In genomic region chr7:1151653-1152425, GRCh38 we compare ENCODE assay signal across 18 cellular contexts. TPM values are rescaled to one million over a fixed set of nuclear protein-coding genes. Genes with fewer than 3 reads are reported as not detected.
A peak's percentile ranks its signal among the peaks of the same experiment; 100 is the strongest.
DNase-seq lines count a peak whose midpoint lies in the region; ATAC-seq, FAIRE-seq and TF ChIP-seq lines count a peak whose summit lies in the region.
"Had no signal": no experiment of that assay in that cellular context is flagged by ENCODE, and none has a peak within 500 bp of the region (broad histone marks: within the 10 kb centered on the region; RNA-seq: fewer than 3 reads in every experiment).

No MANE protein-coding gene starts in this region.

- 79% methylated on average over 20 of the region's 20 CpGs for WGBS in GM12878 (ENCODE audit: insufficient coverage, insufficient replicate concordance, low lambda C conversion rate, missing lambda C conversion rate)

- CTCF ChIA-PET in GM12878 (lab: Yijun Ruan, JAX), result interaction anchor here (0.5 to 1.5 kb wide), 6 partner anchors 8 to 180 kb away, joined by 3 to 6 read pairs (median 4); no protein-coding TSS in a partner anchor
- CTCF ChIA-PET in naive thymus-derived CD4-positive, alpha-beta T cell (lab: Charles Lee), result interaction anchor here (0.7 kb wide), 1 partner anchor 18 kb away, joined by 3 read pairs; no protein-coding TSS in a partner anchor
- CTCF ChIA-PET in GM10248 (lab: Yijun Ruan, JAX), result interaction anchor here (0.7 to 1.9 kb wide), 11 partner anchors 8 to 159 kb away, joined by 3 to 9 read pairs (median 4); a partner anchor contains a TSS

- in situ Hi-C loops in GM12878 (cut with MboI), result no loop called here

- H3K27ac ChIP-seq in GM12878 (ENCODE audit: control insufficient read depth, insufficient read depth), result peak overlapping the region; percentile 58
- no peak overlapping the region for H3K27ac ChIP-seq in naive thymus-derived CD4-positive, alpha-beta T cell (ENCODE audit: low read depth, low read length)

- H3K36me3 ChIP-seq in GM12878 (ENCODE audit: control insufficient read depth in 2 of 2, insufficient read depth in 2 of 2, low read length in 1 of 2), result peaks cover 15 to 22% of the 10 kb centered on the region in 2 experiments
- H3K36me3 ChIP-seq in naive thymus-derived CD4-positive, alpha-beta T cell (ENCODE audit: control insufficient read depth in 2 of 3, insufficient read depth in 3 of 3, low read length in 3 of 3), result peaks cover 9 to 63% (median 22%) of the 10 kb centered on the region in 3 experiments

- no peaks in the 10 kb centered on the region for H3K27me3 Mint-ChIP-seq in naive thymus-derived CD4-positive, alpha-beta T cell
- H3K27me3 Mint-ChIP-seq: CD8-positive, alpha-beta memory T cell had no signal

- no peak overlapping the region for H3K4me3 ChIP-seq in GM12878
- H3K4me3 ChIP-seq in naive thymus-derived CD4-positive, alpha-beta T cell (ENCODE audit: low read length), result no peak overlapping the region

- no peak for TF ChIP-seq EP300 in GM12878 (IDR thresholded peaks at IDR 0.05; ENCODE audit: borderline replicate concordance in 1 of 2, control insufficient read depth in 1 of 2, low read depth in 2 of 2, low read length in 2 of 2)

- peaks cover 2% of the 10 kb centered on the region for H3K79me2 ChIP-seq in GM12878 (ENCODE audit: control insufficient read depth, insufficient read depth, low read length)

- POLR2A ChIA-PET in GM12878 (lab: Charles Lee) (interaction anchor here (0.5 to 1.5 kb wide), 8 partner anchors 8 to 52 kb away, joined by 3 to 6 read pairs (median 4); partner anchors contain the start of gene ZFAND2A), GM10248 (lab: Yijun Ruan, JAX) (interaction anchor here (0.7 kb wide), 1 partner anchor 12 kb away, joined by 6 read pairs; no protein-coding TSS in a partner anchor)
- POLR2A ChIA-PET in naive thymus-derived CD4-positive, alpha-beta T cell (lab: Charles Lee), result interaction anchor here (0.6 kb wide), 1 partner anchor 8 kb away, joined by 3 read pairs; the partner anchor contains the start of gene ZFAND2A

- no peak for TF ChIP-seq RAD21 in GM12878 (IDR thresholded peaks at IDR 0.05; ENCODE audit: insufficient read depth, low read depth, low read length)

- H3K36me3 Mint-ChIP-seq in naive thymus-derived CD4-positive, alpha-beta T cell, result peaks cover 0 to 33% (median 6%) of the 10 kb centered on the region in 5 donors

- no peak for ATAC-seq in left cardiac atrium
- ATAC-seq in GM12878, result peak; percentile 71
- ATAC-seq in naive thymus-derived CD4-positive, alpha-beta T cell, result peak; percentile 30
- no peak for ATAC-seq in HG02981 (IDR thresholded peaks at IDR 0.05; ENCODE audit: unreplicated experiment)
- ATAC-seq: PC-3 had no signal

- peak; percentile 67 for DNase-seq in cardiac septum (ENCODE audit: low spot score)
- no peak for DNase-seq in left cardiac atrium
- no peak for DNase-seq in GM12878 (ENCODE audit: low read depth, low spot score)
- DNase-seq in naive thymus-derived CD4-positive, alpha-beta T cell, result no peak
- no peak for DNase-seq in GM10248 (ENCODE audit: extremely low spot score)
- no peak for DNase-seq in kidney glomerular epithelial cell (lab: John Stamatoyannopoulos, UW)
- DNase-seq: C1 segment of cervical spinal cord, H7, HFFc6, NCI-H1417 treated with DMSO at 0.1 percent for 48 hours, NCI-H187 treated with DMSO at 0.1 percent for 48 hours, NCI-H2227 treated with DMSO at 0.1 percent for 48 hours, NCI-H510A treated with DMSO at 0.1 percent for 48 hours, NCI-H774, PC-3, RPMI8226 had no signal

- SMC1A ChIA-PET in GM12878 (lab: Charles Lee; ENCODE audit: uncharacterized antibody, unreplicated experiment), result interaction anchor here (0.9 to 1.7 kb wide), 5 partner anchors 12 to 159 kb away, joined by 3 to 6 read pairs (median 3); no protein-coding TSS in a partner anchor

- peaks cover 0 to 7% (median 0%) of the 10 kb centered on the region in 7 donors for H3K4me1 Mint-ChIP-seq in naive thymus-derived CD4-positive, alpha-beta T cell

- H3K4me1 ChIP-seq in GM12878 (ENCODE audit: control insufficient read depth, insufficient read depth, low read length), result peaks cover 7% of the 10 kb centered on the region
- no peaks in the 10 kb centered on the region for H3K4me1 ChIP-seq in naive thymus-derived CD4-positive, alpha-beta T cell (ENCODE audit: control insufficient read depth in 2 of 2, insufficient read depth in 2 of 2, low read length in 2 of 2)

- H3K4me3 Mint-ChIP-seq in naive thymus-derived CD4-positive, alpha-beta T cell, result no peak overlapping the region
- H3K4me3 Mint-ChIP-seq: CD8-positive, alpha-beta memory T cell; HFFc6 had no signal

- H3K9me3 ChIP-seq in GM12878 (replicated peaks; ENCODE audit: control insufficient read depth, insufficient read depth, low read length), result no peaks in the 10 kb centered on the region
- H3K9me3 ChIP-seq in naive thymus-derived CD4-positive, alpha-beta T cell (ENCODE audit: control insufficient read depth in 2 of 3, low read length in 3 of 3), result no peaks in the 10 kb centered on the region

- intact Hi-C loops in cardiac septum (cut with DNase I) (no loop called here), left cardiac atrium (cut with DNase I) (loop anchor here in 1 of 2 donors (10.0 kb wide), 2 partner anchors 67 to 167 kb away; partner anchors contain the start of genes CYP2W1 and GPER1), GM12878 (cut with micrococcal nuclease; ENCODE audit: unreplicated experiment) (no loop called here)
- intact Hi-C loops in naive thymus-derived CD4-positive, alpha-beta T cell (cut with micrococcal nuclease), result no loop called here

- RAD21 ChIA-PET in GM12878 (lab: Charles Lee; ENCODE audit: unreplicated experiment), result interaction anchor here (0.8 to 1.4 kb wide), 9 partner anchors 9 to 66 kb away, joined by 3 to 5 read pairs (median 4); no protein-coding TSS in a partner anchor

- no peaks in the 10 kb centered on the region for H4K20me1 ChIP-seq in GM12878 (ENCODE audit: control insufficient read depth, insufficient read depth)

- FAIRE-seq in GM12878 (lab: Jason Lieb, UNC), result no peak

- no peaks in the 10 kb centered on the region for H3K9me3 Mint-ChIP-seq in naive thymus-derived CD4-positive, alpha-beta T cell
- H3K9me3 Mint-ChIP-seq: CD8-positive, alpha-beta memory T cell; HFFc6 had no signal

- TF ChIP-seq POLR2A in GM12878 (IDR thresholded peaks at IDR 0.05; ENCODE audit: low read depth, low read length), result no peak

- H2AFZ ChIP-seq in GM12878 (ENCODE audit: control insufficient read depth, low read depth, low read length), result no peak overlapping the region

- BruUV-seq in GM12878 (replicated peaks; lab: Mats Ljungman, UMichigan), result no TSS peak

- no peak overlapping the region for H3K4me2 ChIP-seq in GM12878 (ENCODE audit: control insufficient read depth, insufficient read depth)

- no peaks in the 10 kb centered on the region for H3K27me3 ChIP-seq in GM12878 (replicated peaks in 1 of 2; ENCODE audit: control insufficient read depth in 2 of 2, insufficient read depth in 2 of 2, low read length in 1 of 2)
- no peaks in the 10 kb centered on the region for H3K27me3 ChIP-seq in naive thymus-derived CD4-positive, alpha-beta T cell (ENCODE audit: control insufficient read depth in 2 of 2, insufficient read depth in 2 of 2, low read length in 2 of 2)

- TF ChIP-seq CTCF in GM12878 (IDR thresholded peaks at IDR 0.05 in 2 of 3, conservative IDR thresholded peaks at IDR 0.05 in 1 of 3; ENCODE audit: control insufficient read depth in 2 of 3, extremely low read depth in 1 of 3, insufficient read depth in 1 of 3, low read depth in 3 of 3, low read length in 3 of 3) (no peak), GM10248 (IDR thresholded peaks at IDR 0.05; ENCODE audit: control extremely low read depth, extremely low read depth, low read depth, missing control alignments) (no peak)

- no peak overlapping the region for H3K9ac ChIP-seq in GM12878 (ENCODE audit: control insufficient read depth, insufficient read depth, low read length)

- no peak overlapping the region for H3K27ac Mint-ChIP-seq in naive thymus-derived CD4-positive, alpha-beta T cell
- H3K27ac Mint-ChIP-seq: HFFc6 had no signal

TF ChIP-seq in GM12878, 131 proteins besides CTCF, POLR2A, EP300 and RAD21:
- peak; percentile 40; the same call in 1 of the 2 replicates for TF ChIP-seq ZNF384 (IDR thresholded peaks at IDR 0.05; ENCODE audit: borderline replicate concordance, low read depth, low read length)
- TF ChIP-seq POU2F2 (IDR thresholded peaks at IDR 0.05; ENCODE audit: borderline replicate concordance, low read depth, low read length), result no peak

RNA-seq across cellular contexts. Expression of gene ZFAND2A, which starts 8.2 kb away (rescaled TPM):
- total RNA-seq in cardiac septum, result 8.8 TPM
- total RNA-seq in left cardiac atrium, result 10 to 100 TPM in 1 of 2 donors, 1 to 10 TPM in 1; 9.8 to 16.7 TPM
- total RNA-seq in GM12878 (2013; cell fraction: nucleolus; rRNA removed), result 22.3 and 26.6 TPM in 2 replicates
- total RNA-seq in GM12878 (2014; rRNA removed), result 15.4 and 19.4 TPM in 2 replicates
- 16.0 and 17.6 TPM in 2 replicates for total RNA-seq in GM12878 (2014; rRNA removed; fragmentation: Illumina TruSeq; extraction: Trizol)
- 14.8 and 16.7 TPM in 2 replicates for total RNA-seq in GM12878 (2021)
- polyA plus RNA-seq in GM12878 (2011; ENCODE audit: low read depth), result 28.4 TPM
- 30.8 and 32.5 TPM in 2 replicates for polyA plus RNA-seq in GM12878 (2011; rRNA removed)
- 27.5 TPM in 2 replicates for polyA plus RNA-seq in GM12878 (2011; cell fraction: cytosol; rRNA removed)
- polyA plus RNA-seq in GM12878 (2011; cell fraction: nucleus; rRNA removed), result 22.1 and 26.6 TPM in 2 replicates
- polyA plus RNA-seq in GM12878 (2012), result 28.4 and 35.3 TPM in 2 replicates
- 14.1 and 17.2 TPM in 2 replicates for polyA plus RNA-seq in GM12878 (2014; fragmentation: Illumina TruSeq; extraction: Trizol)
- 10 to 100 TPM; 34.9 to 39.9 TPM for polyA plus RNA-seq in GM12878 (2014; fragmentation: Nextera tagmentation; extraction: Ambion mirVana)
- polyA plus RNA-seq in GM12878 (2014; rRNA removed), result 19.8 and 23.1 TPM in 2 replicates
- polyA plus RNA-seq in GM12878 (2016; fragmentation: Nextera tagmentation; extraction: Ambion mirVana), result 10 to 100 TPM; 21.7 to 23.1 TPM
- 12.7 and 16.2 TPM in 2 replicates for polyA minus RNA-seq in GM12878 (2011; rRNA and poly(A)+ RNA removed)
- 5.8 and 9.6 TPM in 2 replicates for polyA minus RNA-seq in GM12878 (2011; cell fraction: cytosol; rRNA and poly(A)+ RNA removed)
- polyA minus RNA-seq in GM12878 (2011; cell fraction: nucleus; rRNA and poly(A)+ RNA removed), result 15.6 and 20.4 TPM in 2 replicates
- 10 to 100 TPM; 21.2 to 74.5 (median 38.6) TPM for total RNA-seq in naive thymus-derived CD4-positive, alpha-beta T cell
- 10 to 100 TPM; 43.2 to 51.7 TPM for polyA plus RNA-seq in naive thymus-derived CD4-positive, alpha-beta T cell

Comparison
In these comparisons a context has a peak if more than half of its experiments do, and no peak if none do; other contexts are left out.
1. ATAC-seq: peak in GM12878 (single experiment) and naive thymus-derived CD4-positive, alpha-beta T cell (single experiment); none in left cardiac atrium (0 of 2) and HG02981 (single experiment).